9 cellular contexts compared by ENCODE assay signal in genomic region chr17:74326506-74326905, GRCh38. TPM values are rescaled to one million over a fixed set of nuclear protein-coding genes. Genes with fewer than 3 reads are reported as not detected.
DNase-seq lines count a peak whose midpoint lies in the region; ATAC-seq lines count a peak whose summit lies in the region.
"Had no signal": no experiment of that assay in that cellular context is flagged by ENCODE, and none has a peak within 500 bp of the region (broad histone marks: within the 10 kb centered on the region; RNA-seq: fewer than 3 reads in every experiment).

No MANE protein-coding gene starts in this region.

- H3K27me3 Mint-ChIP-seq in T-helper 17 cell: peaks cover 9% of the 10 kb centered on the region

- H2AFZ ChIP-seq in GM23248: no peak overlapping the region

- no peaks in the 10 kb centered on the region for H4K20me1 ChIP-seq in GM23248 (ENCODE audit: insufficient read depth)

- no peaks in the 10 kb centered on the region for H3K79me2 ChIP-seq in GM23248 (ENCODE audit: insufficient read depth)

- no peaks in the 10 kb centered on the region for H3K9me2 ChIP-seq in GM23248 (ENCODE audit: insufficient read depth)

- H3K9ac ChIP-seq in GM23248: no peak overlapping the region
- no peak overlapping the region for H3K9ac ChIP-seq in iPS-18a (ENCODE audit: low read length)
- no peak overlapping the region for H3K9ac ChIP-seq in skeletal muscle satellite cell (ENCODE audit: low read depth, low read length)

- ATAC-seq in T-helper 17 cell (no peak), HG03196 (IDR thresholded peaks at IDR 0.05; ENCODE audit: unreplicated experiment) (no peak)

- in situ Hi-C loops in GM23248 (cut with MboI): no loop called here

- WGBS in GM23248 (ENCODE audit: low coverage in 1 of 2, low lambda C conversion rate in 2 of 2, missing lambda C conversion rate in 2 of 2), 2 experiments: 31% methylated on average over 10 of the region's 10 CpGs

- peaks cover 24% of the 10 kb centered on the region for H3K4me1 Mint-ChIP-seq in T-helper 17 cell

- H3K27me3 ChIP-seq in GM23248 (replicated peaks; ENCODE audit: insufficient read depth) (peaks cover 23% of the 10 kb centered on the region), iPS-18a (ENCODE audit: control insufficient read depth, insufficient read depth, low read length) (peaks cover 34% of the 10 kb centered on the region), skeletal muscle satellite cell (ENCODE audit: control insufficient read depth, insufficient read depth, low read length) (peaks cover 16% of the 10 kb centered on the region)
- H3K27me3 ChIP-seq: pancreas had no signal

- H3K4me3 Mint-ChIP-seq in T-helper 17 cell: peak overlapping the region; percentile 63

- DNase-seq in GM23248 (no peak), T-helper 17 cell (no peak), occipital lobe (lab: John Stamatoyannopoulos, UW) (no peak), COR-L47 (lab: John Stamatoyannopoulos, UW) (no peak), NCI-H1105 treated with DMSO at 0.1 percent for 48 hours (lab: John Stamatoyannopoulos, UW) (no peak)

- H3K36me3 ChIP-seq in GM23248 (ENCODE audit: low read depth) (no peaks in the 10 kb centered on the region), iPS-18a (ENCODE audit: control insufficient read depth, low read depth, low read length) (no peaks in the 10 kb centered on the region), skeletal muscle satellite cell (ENCODE audit: insufficient read depth, low read length) (no peaks in the 10 kb centered on the region)
- H3K36me3 ChIP-seq: pancreas had no signal

- peaks cover 2% of the 10 kb centered on the region for H3K36me3 Mint-ChIP-seq in T-helper 17 cell (ENCODE audit: low read depth)

- no peaks in the 10 kb centered on the region for H3K4me1 ChIP-seq in GM23248 (ENCODE audit: insufficient read depth)
- peaks cover 7% of the 10 kb centered on the region for H3K4me1 ChIP-seq in iPS-18a (ENCODE audit: control insufficient read depth, low read depth, low read length)
- H3K4me1 ChIP-seq in skeletal muscle satellite cell (ENCODE audit: control insufficient read depth, insufficient read depth, low read length): no peaks in the 10 kb centered on the region
- H3K4me1 ChIP-seq: pancreas had no signal

- no peak overlapping the region for H3K4me3 ChIP-seq in GM23248
- peak overlapping the region; percentile 51 for H3K4me3 ChIP-seq in iPS-18a (ENCODE audit: low read length)
- no peak overlapping the region for H3K4me3 ChIP-seq in skeletal muscle satellite cell (ENCODE audit: low read length)

- no peaks in the 10 kb centered on the region for H3K9me3 ChIP-seq in GM23248 (ENCODE audit: low read depth)
- H3K9me3 ChIP-seq in T-helper 17 cell (ENCODE audit: control insufficient read depth, low read length, poor library complexity, severe bottlenecking): no peaks in the 10 kb centered on the region
- no peaks in the 10 kb centered on the region for H3K9me3 ChIP-seq in iPS-18a (ENCODE audit: control insufficient read depth, low read depth, low read length)
- H3K9me3 ChIP-seq in skeletal muscle satellite cell (replicated peaks; ENCODE audit: low read length): no peaks in the 10 kb centered on the region
- H3K9me3 ChIP-seq: pancreas had no signal

- no peaks in the 10 kb centered on the region for H3F3A ChIP-seq in GM23248 (ENCODE audit: insufficient read depth)

- H3K4me2 ChIP-seq in GM23248 (ENCODE audit: unreplicated experiment) (peak overlapping the region; percentile 28), skeletal muscle satellite cell (ENCODE audit: low read length) (peak overlapping the region; percentile 29)

- H3K27ac ChIP-seq in GM23248 (no peak overlapping the region), iPS-18a (ENCODE audit: low read length) (no peak overlapping the region)
- H3K27ac ChIP-seq: pancreas had no signal

- no peak overlapping the region for H3K27ac Mint-ChIP-seq in T-helper 17 cell

RNA-seq across cellular contexts. Expression of gene KIF19, which starts 0.5 kb away (rescaled TPM):
- total RNA-seq in GM23248 (2014; rRNA removed; shearing (Covaris generic)): not detected in 2 replicates
- polyA plus RNA-seq in GM23248 (2016; fragmentation: Nextera tagmentation; extraction: Ambion mirVana): not detected in 2 replicates
- 1 to 10 TPM; 2.3 to 2.8 TPM for total RNA-seq in T-helper 17 cell
- total RNA-seq in skeletal muscle satellite cell (2012; rRNA removed): not detected in 2 replicates
- not detected for total RNA-seq in occipital lobe

RNA-seq across cellular contexts. Expression of gene BTBD17, which starts 35.2 kb away (rescaled TPM):
- total RNA-seq in GM23248 (2014; rRNA removed; shearing (Covaris generic)): not detected in 2 replicates
- polyA plus RNA-seq in GM23248 (2016; fragmentation: Nextera tagmentation; extraction: Ambion mirVana): 0.10 TPM in 1 of 2 replicates, not detected in the other
- total RNA-seq in T-helper 17 cell (not detected), occipital lobe (4.5 TPM)
- total RNA-seq in skeletal muscle satellite cell (2012; rRNA removed): not detected in 2 replicates

RNA-seq across cellular contexts. Expression of gene GPR142, which starts 40.8 kb away (rescaled TPM):
- not detected in 2 replicates for total RNA-seq in GM23248 (2014; rRNA removed; shearing (Covaris generic))
- not detected in 2 replicates for polyA plus RNA-seq in GM23248 (2016; fragmentation: Nextera tagmentation; extraction: Ambion mirVana)
- total RNA-seq in T-helper 17 cell: not detected
- total RNA-seq in skeletal muscle satellite cell (2012; rRNA removed): not detected in 2 replicates
- total RNA-seq in occipital lobe: not detected

RNA-seq across cellular contexts. Expression of gene DNAI2, which starts 52.5 kb away (rescaled TPM):
- total RNA-seq in GM23248 (2014; rRNA removed; shearing (Covaris generic)): not detected in 2 replicates
- polyA plus RNA-seq in GM23248 (2016; fragmentation: Nextera tagmentation; extraction: Ambion mirVana): not detected in 2 replicates
- total RNA-seq in T-helper 17 cell: 1 to 10 TPM; 4.1 to 4.2 TPM
- not detected in 2 replicates for total RNA-seq in skeletal muscle satellite cell (2012; rRNA removed)
- total RNA-seq in occipital lobe: not detected
- total RNA-seq: pancreas had no signal
